In the genomic region with DNA sequence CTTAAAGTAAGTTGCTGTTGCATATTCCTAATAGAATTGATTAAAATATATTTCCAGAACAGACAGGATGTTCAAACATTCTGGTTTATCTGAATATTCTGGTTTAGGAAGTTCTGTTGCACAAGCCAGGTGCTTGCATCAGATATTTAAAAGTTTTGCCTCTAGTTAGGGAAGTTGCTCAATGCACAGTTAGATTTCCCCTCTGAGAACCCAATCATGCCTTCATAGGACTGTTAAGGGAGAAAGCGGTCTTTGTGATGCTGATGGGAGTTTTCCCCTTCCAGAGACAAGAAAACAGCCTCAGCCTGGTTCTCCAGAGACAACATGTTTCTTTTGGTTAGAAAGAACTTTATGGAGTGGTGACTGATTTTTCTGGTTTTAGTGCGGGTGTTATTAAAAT, we compare ENCODE assay signal across 26 cellular contexts.
A peak's percentile ranks its signal among the peaks of the same experiment; 100 is the strongest.
DNase-seq lines count a peak whose midpoint lies in the region; ATAC-seq, FAIRE-seq and TF ChIP-seq lines count a peak whose summit lies in the region.
"Had no signal": no experiment of that assay in that cellular context is flagged by ENCODE, and none has a peak within 500 bp of the region (broad histone marks: within the 10 kb centered on the region; RNA-seq: fewer than 3 reads in every experiment).

No MANE protein-coding gene starts in this region.

- H2AFZ ChIP-seq in HepG2 (ENCODE audit: low read length) (no peak overlapping the region), H1 (ENCODE audit: low read length) (no peak overlapping the region)

- no peak overlapping the region for H2BK120ac ChIP-seq in H1 (replicated peaks; ENCODE audit: low read depth, low read length)

- H3K79me1 ChIP-seq in H1 (ENCODE audit: low read depth, low read length), result no peaks in the 10 kb centered on the region

- H3K14ac ChIP-seq in H1 (ENCODE audit: insufficient read length), result no peak overlapping the region

- H2BK20ac ChIP-seq in H1 (ENCODE audit: low read length), result no peak overlapping the region

- H3K4me2 ChIP-seq in HepG2 (ENCODE audit: low read depth, low read length) (no peak overlapping the region), H1 (ENCODE audit: insufficient read depth in 1 of 2, low read depth in 2 of 2, low read length in 2 of 2) (peak overlapping the region in 1 of 2 experiments; percentile 3; a peak in 2 of 4 replicates)

- ATAC-seq in right lobe of liver, result peak in 3 of 4 donors; percentile 37 to 59 (median 41)
- ATAC-seq in HepG2, result no peak
- ATAC-seq in GM19452 (IDR thresholded peaks at IDR 0.05; ENCODE audit: unreplicated experiment), result no peak
- ATAC-seq: activated T-cell treated with anti-CD3 and anti-CD28 coated beads, Interleukin-2, amount 50 U/mL, for 4 hours; heart left ventricle; stimulated activated naive CD8-positive, alpha-beta T cell treated with anti-CD3 and anti-CD28 coated beads, Interleukin-15, amount 100 ng/mL, for 72 hours had no signal

- no peak overlapping the region for H3K18ac ChIP-seq in H1 (ENCODE audit: extremely low read depth, low read length)

- H3K27ac ChIP-seq in right lobe of liver (no peak overlapping the region), HepG2 (ENCODE audit: extremely low read length, insufficient read depth, low read length) (no peak overlapping the region), H1 (ENCODE audit: low read depth, low read length) (no peak overlapping the region)
- H3K27ac ChIP-seq: heart left ventricle, SK-N-MC, tibial artery had no signal

- TF ChIP-seq RAD21 in HepG2 (CRISPR knock-in tag; IDR thresholded peaks at IDR 0.05), result no peak
- no peak for TF ChIP-seq RAD21 in H1 (IDR thresholded peaks at IDR 0.05 in 1 of 2, conservative IDR thresholded peaks at IDR 0.05 in 1 of 2; ENCODE audit: low read depth in 2 of 2, low read length in 2 of 2)

- H3K23ac ChIP-seq in H1 (ENCODE audit: insufficient read length), result no peak overlapping the region

- H4K91ac ChIP-seq in H1 (replicated peaks; ENCODE audit: insufficient read length, low read length), result no peak overlapping the region

- H4K5ac ChIP-seq in H1 (ENCODE audit: insufficient read length, low read depth, low read length), result no peak overlapping the region

- POLR2A ChIA-PET in HepG2 (lab: Yijun Ruan, JAX), result no interaction called here
- POLR2A ChIA-PET in H1 (lab: Charles Lee; ENCODE audit: partially characterized antibody), result no interaction called here

- no peaks in the 10 kb centered on the region; the same call in 1 of the 2 replicates for H3K23me2 ChIP-seq in H1 (ENCODE audit: low read depth, low read length)

- H3K36me3 ChIP-seq in right lobe of liver (no peaks in the 10 kb centered on the region), HepG2 (replicated peaks in 1 of 2; ENCODE audit: control insufficient read depth in 1 of 2, insufficient read depth in 2 of 2, low read length in 2 of 2) (no peaks in the 10 kb centered on the region), H1 (ENCODE audit: control insufficient read depth in 2 of 4, insufficient read depth in 4 of 4, low read length in 3 of 4) (no peaks in the 10 kb centered on the region)

- H3K79me2 ChIP-seq in HepG2 (ENCODE audit: insufficient read depth, low read length) (no peaks in the 10 kb centered on the region), H1 (ENCODE audit: control insufficient read depth in 1 of 2, insufficient read depth in 2 of 2, low read length in 2 of 2) (no peaks in the 10 kb centered on the region)

- H2BK12ac ChIP-seq in H1 (ENCODE audit: low read depth, low read length), result no peak overlapping the region

- no peak overlapping the region for H3K56ac ChIP-seq in H1 (replicated peaks; ENCODE audit: insufficient read length, low read depth, low read length)

- no peak overlapping the region for H3K4ac ChIP-seq in H1 (replicated peaks; ENCODE audit: insufficient read length, low read depth, low read length)

- H3K4me1 ChIP-seq in right lobe of liver, result no peaks in the 10 kb centered on the region
- H3K4me1 ChIP-seq in HepG2 (ENCODE audit: insufficient read depth, low read length), result no peaks in the 10 kb centered on the region
- peaks cover 3 to 12% (median 10%) of the 10 kb centered on the region in 4 experiments; a peak in 6 of 7 replicates for H3K4me1 ChIP-seq in H1 (replicated peaks in 1 of 4; ENCODE audit: control insufficient read depth in 3 of 4, insufficient read depth in 4 of 4, low read length in 3 of 4)
- H3K4me1 ChIP-seq: tibial artery had no signal

- no TSS peak for BruUV-seq in HepG2 (replicated peaks; lab: Mats Ljungman, UMichigan)

- H3K4me3 ChIP-seq in right lobe of liver, result no peak overlapping the region
- H3K4me3 ChIP-seq in HepG2 (replicated peaks in 1 of 3; ENCODE audit: insufficient read depth in 1 of 3, low read depth in 2 of 3, low read length in 3 of 3), result no peak overlapping the region
- H3K4me3 ChIP-seq in H1 (ENCODE audit: extremely low read depth in 1 of 4, insufficient read depth in 2 of 4, low read depth in 3 of 4, low read length in 4 of 4), result no peak overlapping the region
- H3K4me3 ChIP-seq: heart left ventricle, SK-N-MC, tibial artery had no signal

- H2BK5ac ChIP-seq in H1 (ENCODE audit: low read depth, low read length), result no peak overlapping the region

- H3K9ac ChIP-seq in HepG2 (ENCODE audit: insufficient read depth, low read depth, low read length), result no peak overlapping the region
- no peak overlapping the region for H3K9ac ChIP-seq in H1 (replicated peaks in 1 of 4; ENCODE audit: extremely low read depth in 1 of 4, low read depth in 3 of 4, low read length in 3 of 4)

- H2BK15ac ChIP-seq in H1 (ENCODE audit: low read length), result no peak overlapping the region

- no peak for TF ChIP-seq EP300 in HepG2 (IDR thresholded peaks at IDR 0.05; ENCODE audit: low read depth in 2 of 2, low read length in 2 of 2)
- TF ChIP-seq EP300 in HepG2 (CRISPR knock-in tag; IDR thresholded peaks at IDR 0.05; ENCODE audit: borderline replicate concordance), result no peak
- no peak for TF ChIP-seq EP300 in H1 (IDR thresholded peaks at IDR 0.05; ENCODE audit: borderline replicate concordance in 1 of 2, low read depth in 2 of 2, low read length in 2 of 2)

- in situ Hi-C loops in HepG2 (cut with HindIII; ENCODE audit: extremely low pct_ligation_motif_present, low pct_unique_long_range_greater_than_20kb) (loop anchor here (5.0 to 25.0 kb wide), 4 partner anchors 57 to 832 kb away; no protein-coding TSS in a partner anchor), GM13976 (cut with MboI; ENCODE audit: low sequenced_read_pairs, unreplicated experiment) (no loop called here)

- H3K9me3 ChIP-seq in right lobe of liver (no peaks in the 10 kb centered on the region), HepG2 (ENCODE audit: low read length) (no peaks in the 10 kb centered on the region), H1 (ENCODE audit: insufficient read depth in 2 of 2, low read depth in 1 of 2, low read length in 1 of 2) (no peaks in the 10 kb centered on the region)
- H3K9me3 ChIP-seq: heart left ventricle, tibial artery had no signal

- peaks cover 3% of the 10 kb centered on the region; the same call in 1 of the 2 replicates for H4K20me1 ChIP-seq in HepG2 (ENCODE audit: insufficient read depth, low read length)
- no peaks in the 10 kb centered on the region for H4K20me1 ChIP-seq in H1 (replicated peaks in 1 of 2; ENCODE audit: control insufficient read depth in 1 of 2, insufficient read depth in 2 of 2, low read length in 2 of 2)

- FAIRE-seq in HepG2 (lab: Jason Lieb, UNC) (no peak), H1 (lab: Jason Lieb, UNC) (peak; percentile 28)
- FAIRE-seq: RCC 7860 had no signal

- intact Hi-C loops in right lobe of liver (cut with DNase I) (loop anchor here in 1 of 2 donors (10.0 kb wide), 1 partner anchor 699 kb away; no protein-coding TSS in a partner anchor), HepG2 (cut with micrococcal nuclease; ENCODE audit: unreplicated experiment) (loop anchor here (5.0 kb wide), 1 partner anchor 262 kb away; no protein-coding TSS in a partner anchor)

- TF ChIP-seq CTCF in right lobe of liver (IDR thresholded peaks at IDR 0.05), result no peak
- TF ChIP-seq CTCF in HepG2 (CRISPR knock-in tag; IDR thresholded peaks at IDR 0.05), result no peak
- TF ChIP-seq CTCF in H1 (IDR thresholded peaks at IDR 0.05; ENCODE audit: control extremely low read depth in 1 of 3, insufficient read depth in 1 of 3, low read depth in 1 of 3, low read length in 3 of 3), result no peak
- no peak for TF ChIP-seq CTCF in GM13976 (IDR thresholded peaks at IDR 0.05; ENCODE audit: borderline replicate concordance, control extremely low read depth, extremely low read depth, insufficient read depth, missing control alignments)

- no peak overlapping the region for H2AK5ac ChIP-seq in H1 (ENCODE audit: low read depth, low read length)

- no peak for DNase-seq in right lobe of liver
- DNase-seq in HepG2 (ENCODE audit: low spot score), result no peak
- peak; percentile 67 for DNase-seq in SIG-M5 (lab: John Stamatoyannopoulos, UW)
- no peak for DNase-seq in H1 (ENCODE audit: low read depth in 1 of 2, low spot score in 2 of 2)
- DNase-seq in NCI-H2227 (lab: John Stamatoyannopoulos, UW; ENCODE audit: unreplicated experiment), result no peak
- DNase-seq in GM13976 (ENCODE audit: low spot score), result no peak
- no peak for DNase-seq in cerebellar nuclear complex (lab: John Stamatoyannopoulos, UW)
- DNase-seq: 8988T; activated CD4-positive, CD25-positive, alpha-beta regulatory T cell treated with anti-CD3 and anti-CD28 coated beads, Interleukin-2, amount 50 U/mL, for 72 hours; activated CD8-positive, alpha-beta memory T cell treated with anti-CD3 and anti-CD28 coated beads for 24 hours; activated naive CD4-positive, alpha-beta T cell treated with Interleukin-2 at 50 U/mL for 16 hours; activated T-cell treated with anti-CD3 and anti-CD28 coated beads, Interleukin-2, amount 50 U/mL, for 4 hours; amniotic stem cell; COR-L47; dermis blood vessel endothelial cell; heart left ventricle; naive B cell; NCI-H1092; NCI-H2029; NCI-H345; retina; stimulated activated naive CD8-positive, alpha-beta T cell treated with anti-CD3 and anti-CD28 coated beads, Interleukin-15, amount 100 ng/mL, for 72 hours; tibial artery had no signal

- no peak overlapping the region for H4K8ac ChIP-seq in H1 (ENCODE audit: extremely low read depth, insufficient read depth, low read length)

- WGBS in right lobe of liver (ENCODE audit: insufficient coverage, low coverage, low lambda C conversion rate, missing lambda C conversion rate), result 81% methylated on average over 2 of the region's 2 CpGs
- WGBS in HepG2 (ENCODE audit: low lambda C conversion rate), result 47% methylated on average over 2 of the region's 2 CpGs
- WGBS in H1 (ENCODE audit: extremely low coverage in 1 of 2, insufficient coverage in 1 of 2, insufficient read length in 1 of 2, insufficient replicate concordance in 2 of 2, low coverage in 1 of 2, low lambda C conversion rate in 2 of 2, missing lambda C conversion rate in 1 of 2), 2 experiments, result 59% methylated on average over 2 of the region's 2 CpGs; no CpG with 5 or more reads in 1 of the 2 experiments

- CTCF ChIA-PET in HepG2 (lab: Yijun Ruan, JAX; ENCODE audit: low intra/inter-chr PET ratio, low total read pairs) (no interaction called here), H1 (lab: Charles Lee; ENCODE audit: partially characterized antibody) (interaction anchor here (0.6 to 2.1 kb wide), 2 partner anchors 53 to 256 kb away, joined by 3 to 5 read pairs; no protein-coding TSS in a partner anchor)

- H3K27me3 ChIP-seq in right lobe of liver, result no peaks in the 10 kb centered on the region
- no peaks in the 10 kb centered on the region for H3K27me3 ChIP-seq in HepG2 (ENCODE audit: control insufficient read depth in 1 of 2, insufficient read depth in 2 of 2, low read length in 2 of 2)
- H3K27me3 ChIP-seq in H1 (replicated peaks in 1 of 4; ENCODE audit: control insufficient read depth in 3 of 4, extremely low read depth in 1 of 4, insufficient read depth in 3 of 4, low read length in 3 of 4), result no peaks in the 10 kb centered on the region
- H3K27me3 ChIP-seq: heart left ventricle, tibial artery had no signal

- TF ChIP-seq POLR2A in right lobe of liver (IDR thresholded peaks at IDR 0.05) (no peak), HepG2 (IDR thresholded peaks at IDR 0.05; ENCODE audit: insufficient read depth in 1 of 2, low read depth in 2 of 2, low read length in 2 of 2) (no peak), H1 (IDR thresholded peaks at IDR 0.05; ENCODE audit: control extremely low read depth in 1 of 2, low read depth in 2 of 2, low read length in 2 of 2) (no peak)

Comparison
In these comparisons a context has a peak if more than half of its experiments do, and no peak if none do; other contexts are left out.
1. ATAC-seq: peak in right lobe of liver (3 of 4); none in HepG2 (single experiment) and GM19452 (single experiment).